ENCODE assay signal across 19 cellular contexts in the genomic region with DNA sequence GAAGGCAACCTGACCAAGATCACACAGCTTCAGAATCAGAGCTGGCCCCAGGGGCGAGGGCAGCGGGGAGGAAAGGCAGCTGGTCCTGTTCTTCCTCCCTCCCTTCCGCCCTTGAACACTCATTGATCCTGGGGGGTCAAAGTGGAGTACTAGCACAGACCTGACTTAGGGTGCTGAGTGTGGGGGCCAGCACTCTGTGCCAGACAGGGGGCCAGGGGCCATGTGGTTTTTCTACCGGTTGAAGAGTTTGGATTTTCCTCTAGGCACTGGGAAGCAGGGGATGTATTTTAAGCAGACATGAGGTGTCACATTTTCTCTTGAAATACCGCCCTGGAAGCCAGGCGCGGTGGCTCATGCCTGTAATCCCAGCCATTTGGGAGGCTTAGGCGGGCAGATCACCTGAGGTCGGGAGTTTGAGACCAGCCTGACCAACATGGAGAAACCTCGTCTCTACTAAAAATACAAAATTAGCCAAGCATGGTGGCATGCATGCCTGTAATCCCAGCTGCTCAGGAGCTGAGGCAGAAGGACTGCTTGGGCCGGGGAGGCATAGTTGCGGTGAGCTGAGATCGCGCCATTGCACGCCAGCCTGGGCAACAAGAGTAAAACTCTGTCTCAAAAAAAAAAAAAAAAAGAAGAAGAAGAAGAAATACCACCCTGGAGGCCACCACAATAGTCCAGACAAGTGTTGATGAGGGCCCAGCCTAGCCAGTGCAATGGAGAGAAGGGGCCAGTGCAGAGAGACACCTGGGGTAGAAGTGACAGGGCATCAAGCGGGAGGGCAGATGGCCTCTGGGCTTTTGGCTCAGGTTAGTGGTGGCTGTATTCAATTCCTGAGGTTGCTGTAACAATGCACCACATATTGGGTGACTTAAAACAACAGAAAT. TPM values are rescaled to one million over a fixed set of nuclear protein-coding genes. Genes with fewer than 3 reads are reported as not detected.
A peak's percentile ranks its signal among the peaks of the same experiment; 100 is the strongest.
DNase-seq lines count a peak whose midpoint lies in the region; ATAC-seq and TF ChIP-seq lines count a peak whose summit lies in the region.
"Had no signal": no experiment of that assay in that cellular context is flagged by ENCODE, and none has a peak within 500 bp of the region (broad histone marks: within the 10 kb centered on the region; RNA-seq: fewer than 3 reads in every experiment).

No MANE protein-coding gene starts in this region.

- H3K27ac Mint-ChIP-seq in T-helper 17 cell = peak overlapping the region; percentile 87
- H3K27ac Mint-ChIP-seq in activated naive CD8-positive, alpha-beta T cell treated with anti-CD3 and anti-CD28 coated beads, Interleukin-2, amount 50 U/mL, for 24 hours = no peak overlapping the region

- intact Hi-C loops in left ventricle myocardium inferior (cut with micrococcal nuclease) = no loop called here
- intact Hi-C loops in cardiac septum (cut with DNase I) = no loop called here
- intact Hi-C loops in stomach (cut with DNase I; ENCODE audit: low total_unique reads) = no loop called here

- no peaks in the 10 kb centered on the region for H3K9me3 Mint-ChIP-seq in activated naive CD8-positive, alpha-beta T cell treated with anti-CD3 and anti-CD28 coated beads, Interleukin-2, amount 50 U/mL, for 24 hours

- peaks cover 11% of the 10 kb centered on the region for H3K36me3 Mint-ChIP-seq in T-helper 17 cell (ENCODE audit: low read depth)
- H3K36me3 Mint-ChIP-seq in activated naive CD8-positive, alpha-beta T cell treated with anti-CD3 and anti-CD28 coated beads, Interleukin-2, amount 50 U/mL, for 24 hours (ENCODE audit: low read depth) = peaks cover 2% of the 10 kb centered on the region

- peaks cover 5% of the 10 kb centered on the region for H3K4me1 Mint-ChIP-seq in T-helper 17 cell
- peaks cover 8% of the 10 kb centered on the region for H3K4me1 Mint-ChIP-seq in activated naive CD8-positive, alpha-beta T cell treated with anti-CD3 and anti-CD28 coated beads, Interleukin-2, amount 50 U/mL, for 24 hours

- DNase-seq in left ventricle myocardium inferior (no peak), cardiac septum (ENCODE audit: low spot score) (no peak), T-helper 17 cell (no peak), mesenteric fat pad (ENCODE audit: low spot score) (peak; percentile 62), stomach (peak; percentile 17), ACHN (no peak)
- no peak for DNase-seq in activated naive CD8-positive, alpha-beta T cell treated with anti-CD3 and anti-CD28 coated beads, Interleukin-2, amount 50 U/mL, for 24 hours
- DNase-seq: DMS153, H7, Karpas-422, MM.1S, NCI-H1105, NCI-H1694, NCI-H510A treated with DMSO at 0.1 percent for 48 hours, NCI-H82, PC-9 had no signal

- H3K4me3 ChIP-seq in left ventricle myocardium inferior (no peak overlapping the region), stomach (no peak overlapping the region)
- H3K4me3 ChIP-seq: A549, PC-9 had no signal

- WGBS in stomach, 5 donors = 87 to 94% (median 90%) methylated on average over 16 of the region's 16 CpGs

- no peaks in the 10 kb centered on the region for H3K27me3 Mint-ChIP-seq in T-helper 17 cell
- no peaks in the 10 kb centered on the region for H3K27me3 Mint-ChIP-seq in activated naive CD8-positive, alpha-beta T cell treated with anti-CD3 and anti-CD28 coated beads, Interleukin-2, amount 50 U/mL, for 24 hours

- in situ Hi-C loops in ACHN (cut with HindIII; ENCODE audit: low pct_ligation_motif_present, low pct_unique_long_range_greater_than_20kb, low sequenced_read_pairs) = no loop called here

- no peak for TF ChIP-seq CTCF in left ventricle myocardium inferior (IDR thresholded peaks at IDR 0.05; ENCODE audit: borderline replicate concordance)
- no peak for TF ChIP-seq CTCF in stomach (IDR thresholded peaks at IDR 0.05)

- H3K27me3 ChIP-seq in left ventricle myocardium inferior (ENCODE audit: low read depth) (no peaks in the 10 kb centered on the region), stomach (no peaks in the 10 kb centered on the region)

- peaks cover 34% of the 10 kb centered on the region for H3K36me3 ChIP-seq in left ventricle myocardium inferior
- peaks cover 33 to 57% (median 51%) of the 10 kb centered on the region in 4 donors for H3K36me3 ChIP-seq in stomach

- no peaks in the 10 kb centered on the region for H3K9me3 ChIP-seq in left ventricle myocardium inferior (replicated peaks)
- H3K9me3 ChIP-seq in T-helper 17 cell (ENCODE audit: control insufficient read depth, low read length, poor library complexity, severe bottlenecking) = no peaks in the 10 kb centered on the region
- no peaks in the 10 kb centered on the region for H3K9me3 ChIP-seq in stomach
- H3K9me3 ChIP-seq: A549, Caco-2 had no signal

- H3K4me3 Mint-ChIP-seq in T-helper 17 cell = no peak overlapping the region
- no peak overlapping the region for H3K4me3 Mint-ChIP-seq in activated naive CD8-positive, alpha-beta T cell treated with anti-CD3 and anti-CD28 coated beads, Interleukin-2, amount 50 U/mL, for 24 hours

- peaks cover 10% of the 10 kb centered on the region for H3K4me1 ChIP-seq in left ventricle myocardium inferior
- peaks cover 18 to 30% (median 26%) of the 10 kb centered on the region in 4 donors for H3K4me1 ChIP-seq in stomach

- ATAC-seq in T-helper 17 cell (no peak), GM21447 (IDR thresholded peaks at IDR 0.05; ENCODE audit: unreplicated experiment) (no peak)
- no peak for ATAC-seq in activated naive CD8-positive, alpha-beta T cell treated with anti-CD3 and anti-CD28 coated beads, Interleukin-2, amount 50 U/mL, for 24 hours
- ATAC-seq: A549 had no signal

- TF ChIP-seq EP300 in stomach (IDR thresholded peaks at IDR 0.05) = no peak

- TF ChIP-seq POLR2A in stomach (IDR thresholded peaks at IDR 0.05) = no peak

- peak overlapping the region; percentile 36 for H3K27ac ChIP-seq in left ventricle myocardium inferior (replicated peaks)
- no peak overlapping the region for H3K27ac ChIP-seq in stomach
- H3K27ac ChIP-seq: A549, PC-9 had no signal

RNA-seq across cellular contexts. Expression of gene OSBPL7, which starts 15.3 kb away (rescaled TPM):
- total RNA-seq in left ventricle myocardium inferior (4.4 TPM), cardiac septum (8.7 TPM), T-helper 17 cell (10 to 100 TPM; 52.4 to 59.6 TPM), mesenteric fat pad (5.1 TPM), stomach (100 to 1,000 TPM in 3 of 5 donors, 10 to 100 TPM in 2; 26.3 to 330 (median 141) TPM)
- 10 to 100 TPM in 2 of 3 donors, 1 to 10 TPM in 1; 7.9 to 22.6 (median 19.4) TPM for polyA plus RNA-seq in stomach

RNA-seq across cellular contexts. Expression of gene MRPL10, which starts 25.1 kb away (rescaled TPM):
- total RNA-seq in left ventricle myocardium inferior = 60.5 TPM
- 55.5 TPM for total RNA-seq in cardiac septum
- total RNA-seq in T-helper 17 cell = 10 to 100 TPM; 82.3 to 90.2 TPM
- 33.5 TPM for total RNA-seq in mesenteric fat pad
- 10 to 100 TPM in 4 of 5 donors, 1 to 10 TPM in 1; 7.8 to 85.2 (median 24.6) TPM for total RNA-seq in stomach
- 10 to 100 TPM; 37.1 to 69.7 (median 38.1) TPM for polyA plus RNA-seq in stomach

RNA-seq across cellular contexts. Expression of gene LRRC46, which starts 25.2 kb away (rescaled TPM):
- total RNA-seq in left ventricle myocardium inferior = 0.63 TPM
- 0.27 TPM for total RNA-seq in cardiac septum
- under 1 TPM; 0.90 to 0.99 TPM for total RNA-seq in T-helper 17 cell
- total RNA-seq in mesenteric fat pad = not detected
- not detected for total RNA-seq in stomach
- under 1 TPM; 0.31 to 0.75 (median 0.48) TPM for polyA plus RNA-seq in stomach

RNA-seq across cellular contexts. Expression of gene SCRN2, which starts 34.8 kb away (rescaled TPM):
- total RNA-seq in left ventricle myocardium inferior (27.1 TPM), cardiac septum (32.1 TPM), T-helper 17 cell (10 to 100 TPM; 21.4 to 27.1 TPM), mesenteric fat pad (70.6 TPM), stomach (10 to 100 TPM in 4 of 5 donors, 1 to 10 TPM in 1; 7.0 to 44.9 (median 22.2) TPM)
- polyA plus RNA-seq in stomach = 10 to 100 TPM; 30.5 to 38.3 (median 32.1) TPM

RNA-seq across cellular contexts. Expression of gene SP6, which starts 44.7 kb away (rescaled TPM):
- total RNA-seq in left ventricle myocardium inferior (0.16 TPM), cardiac septum (0.08 TPM), T-helper 17 cell (under 1 TPM; 0.20 to 0.21 TPM), mesenteric fat pad (1.9 TPM), stomach (1 to 10 TPM in 1 of 5 donors, under 1 TPM in 1, not detected in 3; 0.92 to 3.0 TPM)
- under 1 TPM; 0.31 to 0.38 (median 0.31) TPM for polyA plus RNA-seq in stomach

Comparison
In these comparisons a context has a peak if more than half of its experiments do, and no peak if none do; other contexts are left out.
1. DNase-seq: peak in mesenteric fat pad (single experiment) and stomach (single experiment); none in left ventricle myocardium inferior (single experiment), cardiac septum (single experiment), T-helper 17 cell (0 of 3), activated naive CD8-positive, alpha-beta T cell treated with anti-CD3 and anti-CD28 coated beads, Interleukin-2, amount 50 U/mL, for 24 hours (single experiment) and ACHN (single experiment).